In genomic region chr3:12467746-12468145, GRCh38 we compare ENCODE assay signal across 20 cellular contexts.
"Had no signal": no experiment of that assay in that cellular context is flagged by ENCODE, and none has a peak within 500 bp of the region (broad histone marks: within the 10 kb centered on the region; RNA-seq: fewer than 3 reads in every experiment).

No MANE protein-coding gene starts in this region.

- H3K9me3 ChIP-seq: esophagus squamous epithelium, left lung, lower lobe of right lung, mucosa of descending colon, right lobe of liver, testis, transverse colon, uterus had no signal

- H3K36me3 ChIP-seq: esophagus squamous epithelium, left lung, lower lobe of right lung, right lobe of liver, transverse colon, uterus had no signal

- H3K27ac ChIP-seq: esophagus squamous epithelium, left lung, lower lobe of right lung, right lobe of liver, testis, transverse colon, uterus had no signal

- H3K4me3 ChIP-seq: esophagus squamous epithelium, left lung, lower lobe of right lung, mucosa of descending colon, right lobe of liver, testis, transverse colon, uterus had no signal

- H3K4me1 ChIP-seq: esophagus squamous epithelium, testis, uterus had no signal

- DNase-seq: activated B cell treated with CpG ODN at 0.5 μM for 24 hours; activated CD4-positive, alpha-beta T cell treated with anti-CD3 and anti-CD28 coated beads, Interleukin-2, amount 50 U/mL, for 1 hour; activated CD8-positive, alpha-beta T cell treated with anti-CD3 and anti-CD28 coated beads for 36 hours; activated naive CD4-positive, alpha-beta T cell treated with Interleukin-2 at 50 U/mL for 16 hours; activated T-cell treated with anti-CD3 and anti-CD28 coated beads, Interleukin-2, amount 50 U/mL, for 4 hours; anterior cingulate cortex; dermis blood vessel endothelial cell; effector CD4-positive, alpha-beta T cell; esophagus squamous epithelium; kidney glomerular epithelial cell; left lung; lower lobe of right lung; mesendoderm; right lobe of liver; stimulated activated CD4-positive, alpha-beta T cell treated with anti-CD3 and anti-CD28 coated beads, Interleukin-2, amount 100 ng/mL, for 48 hours; stimulated activated naive CD4-positive, alpha-beta T cell treated with Interleukin-2 at 50 U/mL for 16 hours; testis; transverse colon; uterus had no signal

- H3K27me3 ChIP-seq: esophagus squamous epithelium, left lung, right lobe of liver, testis, transverse colon, uterus had no signal
